Comparison of ENCODE assay signal across 22 cellular contexts in the genomic region with DNA sequence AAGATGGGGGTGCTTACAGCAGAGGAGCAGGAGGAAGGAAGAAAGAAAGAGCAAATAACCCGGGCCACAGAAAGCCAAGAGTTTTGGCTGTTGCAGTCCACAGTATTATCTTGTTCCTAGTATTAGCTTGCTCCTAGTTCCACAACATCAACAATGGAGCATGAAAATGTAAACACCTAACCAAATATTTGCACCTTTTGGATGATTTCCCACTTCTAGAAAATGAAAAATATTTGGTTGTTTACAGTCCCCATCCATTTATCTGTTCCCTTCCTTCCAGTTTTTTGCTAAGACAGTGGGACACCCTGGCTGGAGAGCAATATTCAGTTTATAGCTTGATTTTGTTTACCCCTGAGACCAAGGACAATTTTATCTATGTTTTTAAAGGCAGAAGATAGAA.
"Had no signal": no experiment of that assay in that cellular context is flagged by ENCODE, and none has a peak within 500 bp of the region (broad histone marks: within the 10 kb centered on the region; RNA-seq: fewer than 3 reads in every experiment).

No MANE protein-coding gene starts in this region.

- H3K36me3 ChIP-seq: breast epithelium, gastroesophageal sphincter, left ventricle myocardium inferior, ovary, right lobe of liver, suprapubic skin, transverse colon, uterus had no signal

- H3K27me3 ChIP-seq: breast epithelium, gastroesophageal sphincter, heart right ventricle, ovary, right lobe of liver, suprapubic skin, transverse colon, uterus had no signal

- FAIRE-seq: astrocyte, small intestine had no signal

- H3K4me3 Mint-ChIP-seq: activated CD4-positive, alpha-beta T cell treated with anti-CD3 and anti-CD28 coated beads, Interleukin-2, amount 10 ng/mL, durations not matched to agents 24 days and 14 days; activated CD8-positive, alpha-beta T cell treated with anti-CD3 and anti-CD28 coated beads, Interleukin-2, amount 10 ng/mL, durations not matched to agents 7 days and 5 days; activated T-cell treated with anti-CD3 and anti-CD28 coated beads, Interleukin-2, amount 50 U/mL, for 24 hours; immature natural killer cell; naive thymus-derived CD4-positive, alpha-beta T cell; stimulated activated naive CD8-positive, alpha-beta T cell treated with anti-CD3 and anti-CD28 coated beads, Interleukin-15, amount 100 ng/mL, for 72 hours; T-helper 2 cell treated with Interferon-gamma antibody and Interleukin-4, amounts not matched to agents 5 μg/mL and 100 μg/mL, for 36 hours had no signal

- H3K9me3 ChIP-seq: breast epithelium, gastroesophageal sphincter, heart right ventricle, left ventricle myocardium inferior, ovary, right lobe of liver, suprapubic skin, transverse colon, uterus had no signal

- DNase-seq: activated CD4-positive, alpha-beta T cell treated with anti-CD3 and anti-CD28 coated beads, Interleukin-2, amount 10 ng/mL, durations not matched to agents 24 days and 14 days; activated CD8-positive, alpha-beta T cell treated with anti-CD3 and anti-CD28 coated beads, Interleukin-2, amount 10 ng/mL, durations not matched to agents 7 days and 5 days; activated naive CD4-positive, alpha-beta T cell treated with anti-CD3 and anti-CD28 coated beads, Interleukin-2, amount 50 U/mL, for 16 hours; activated T-cell treated with anti-CD3 and anti-CD28 coated beads, Interleukin-2, amount 50 U/mL, for 24 hours; heart right ventricle; immature natural killer cell; kidney glomerular epithelial cell; left ventricle myocardium inferior; naive thymus-derived CD4-positive, alpha-beta T cell; right lobe of liver; small intestine; stimulated activated CD4-positive, alpha-beta T cell treated with anti-CD3 and anti-CD28 coated beads, Interleukin-4, amount 100 ng/mL, for 1 hour; stimulated activated naive CD8-positive, alpha-beta T cell treated with anti-CD3 and anti-CD28 coated beads, Interleukin-15, amount 100 ng/mL, for 72 hours; transverse colon; uterus had no signal

- H3K27me3 Mint-ChIP-seq: activated CD4-positive, alpha-beta T cell treated with anti-CD3 and anti-CD28 coated beads, Interleukin-2, amount 10 ng/mL, durations not matched to agents 24 days and 14 days; activated T-cell treated with anti-CD3 and anti-CD28 coated beads, Interleukin-2, amount 50 U/mL, for 24 hours; naive thymus-derived CD4-positive, alpha-beta T cell; stimulated activated naive CD8-positive, alpha-beta T cell treated with anti-CD3 and anti-CD28 coated beads, Interleukin-15, amount 100 ng/mL, for 72 hours had no signal

- ATAC-seq: activated CD8-positive, alpha-beta T cell treated with anti-CD3 and anti-CD28 coated beads, Interleukin-2, amount 10 ng/mL, durations not matched to agents 7 days and 5 days; gastroesophageal sphincter; heart right ventricle; naive thymus-derived CD4-positive, alpha-beta T cell; right lobe of liver; stimulated activated naive CD8-positive, alpha-beta T cell treated with anti-CD3 and anti-CD28 coated beads, Interleukin-15, amount 100 ng/mL, for 72 hours had no signal

- H3K4me1 Mint-ChIP-seq: activated CD4-positive, alpha-beta T cell treated with anti-CD3 and anti-CD28 coated beads, Interleukin-2, amount 10 ng/mL, durations not matched to agents 24 days and 14 days had no signal

- H3K27ac ChIP-seq: breast epithelium, coronary artery, gastroesophageal sphincter, heart right ventricle, left ventricle myocardium inferior, right lobe of liver, suprapubic skin, transverse colon, uterus had no signal

- H3K4me1 ChIP-seq: breast epithelium, gastroesophageal sphincter, heart right ventricle, right lobe of liver, suprapubic skin, transverse colon, uterus had no signal

- H3K4me3 ChIP-seq: breast epithelium, coronary artery, gastroesophageal sphincter, heart right ventricle, left ventricle myocardium inferior, ovary, right lobe of liver, suprapubic skin, transverse colon, uterus had no signal

- H3K27ac Mint-ChIP-seq: activated CD4-positive, alpha-beta T cell treated with anti-CD3 and anti-CD28 coated beads, Interleukin-2, amount 10 ng/mL, durations not matched to agents 24 days and 14 days; activated CD8-positive, alpha-beta T cell treated with anti-CD3 and anti-CD28 coated beads, Interleukin-2, amount 10 ng/mL, durations not matched to agents 7 days and 5 days; activated T-cell treated with anti-CD3 and anti-CD28 coated beads, Interleukin-2, amount 50 U/mL, for 24 hours; naive thymus-derived CD4-positive, alpha-beta T cell; stimulated activated naive CD8-positive, alpha-beta T cell treated with anti-CD3 and anti-CD28 coated beads, Interleukin-15, amount 100 ng/mL, for 72 hours; T-helper 2 cell treated with Interferon-gamma antibody and Interleukin-4, amounts not matched to agents 5 μg/mL and 100 μg/mL, for 36 hours had no signal

- H3K9me3 Mint-ChIP-seq: activated CD4-positive, alpha-beta T cell treated with anti-CD3 and anti-CD28 coated beads, Interleukin-2, amount 10 ng/mL, durations not matched to agents 24 days and 14 days; activated T-cell treated with anti-CD3 and anti-CD28 coated beads, Interleukin-2, amount 50 U/mL, for 24 hours; immature natural killer cell; naive thymus-derived CD4-positive, alpha-beta T cell; stimulated activated naive CD8-positive, alpha-beta T cell treated with anti-CD3 and anti-CD28 coated beads, Interleukin-15, amount 100 ng/mL, for 72 hours; T-helper 2 cell treated with Interferon-gamma antibody and Interleukin-4, amounts not matched to agents 5 μg/mL and 100 μg/mL, for 36 hours had no signal
